ENCODE assay signal across 9 cellular contexts in the genomic region with DNA sequence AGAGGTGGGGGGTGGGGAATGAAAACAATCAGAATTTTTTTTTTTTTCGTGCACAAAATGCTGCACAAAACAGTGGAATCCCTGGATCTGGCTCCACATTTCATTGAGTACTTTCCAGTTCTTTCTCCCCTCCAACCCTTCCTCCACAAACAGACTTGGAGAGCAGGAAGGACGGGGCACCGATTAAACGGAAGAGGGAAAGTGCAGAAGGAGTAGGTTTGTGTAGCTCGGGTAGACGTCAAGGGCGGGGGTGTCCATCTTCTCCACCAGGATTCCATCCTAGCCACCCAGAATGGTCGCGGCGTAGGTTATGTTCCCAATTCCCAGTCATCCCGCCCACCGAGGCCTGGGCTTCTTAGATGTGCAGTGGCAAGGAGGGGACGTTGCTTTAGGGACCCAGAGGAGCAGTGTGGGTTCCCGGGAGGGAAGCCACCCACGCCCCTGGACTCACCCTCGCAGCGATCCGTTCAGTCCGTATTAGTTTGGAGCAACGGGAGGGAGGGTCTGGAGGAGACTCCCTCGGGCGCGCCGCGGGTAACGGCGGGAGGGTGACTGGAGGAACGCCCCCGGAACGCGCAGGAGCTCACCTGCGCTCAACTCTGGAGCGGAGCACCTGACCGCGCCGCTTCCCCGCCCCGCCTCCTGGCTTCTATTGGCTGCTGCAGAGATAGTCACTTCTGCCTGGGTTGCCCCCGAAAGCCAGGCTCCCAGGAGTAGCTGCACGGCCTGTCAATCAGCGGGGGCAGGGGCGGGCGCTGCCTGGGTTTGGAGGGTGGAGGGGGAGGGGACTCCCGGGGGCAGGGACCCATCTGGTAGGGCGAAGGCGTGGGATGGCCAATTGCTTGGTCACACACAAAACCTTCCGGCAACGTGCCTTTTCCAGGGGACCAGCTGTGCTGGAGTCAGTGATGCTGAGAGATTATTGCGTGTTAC. TPM values are rescaled to one million over a fixed set of nuclear protein-coding genes. Genes with fewer than 3 reads are reported as not detected.
DNase-seq lines count a peak whose midpoint lies in the region; ATAC-seq and TF ChIP-seq lines count a peak whose summit lies in the region.
"Had no signal": no experiment of that assay in that cellular context is flagged by ENCODE, and none has a peak within 500 bp of the region (broad histone marks: within the 10 kb centered on the region; RNA-seq: fewer than 3 reads in every experiment).

A gene with protein sequence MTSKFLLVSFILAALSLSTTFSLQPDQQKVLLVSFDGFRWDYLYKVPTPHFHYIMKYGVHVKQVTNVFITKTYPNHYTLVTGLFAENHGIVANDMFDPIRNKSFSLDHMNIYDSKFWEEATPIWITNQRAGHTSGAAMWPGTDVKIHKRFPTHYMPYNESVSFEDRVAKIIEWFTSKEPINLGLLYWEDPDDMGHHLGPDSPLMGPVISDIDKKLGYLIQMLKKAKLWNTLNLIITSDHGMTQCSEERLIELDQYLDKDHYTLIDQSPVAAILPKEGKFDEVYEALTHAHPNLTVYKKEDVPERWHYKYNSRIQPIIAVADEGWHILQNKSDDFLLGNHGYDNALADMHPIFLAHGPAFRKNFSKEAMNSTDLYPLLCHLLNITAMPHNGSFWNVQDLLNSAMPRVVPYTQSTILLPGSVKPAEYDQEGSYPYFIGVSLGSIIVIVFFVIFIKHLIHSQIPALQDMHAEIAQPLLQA (minus strand): TSS at position 624 of the 933 bp plus-strand sequence. CDS start 2,718 bp downstream, outside the sequence.

- H3K9me2 ChIP-seq in PC-9 (ENCODE audit: insufficient read depth) = no peaks in the 10 kb centered on the region

- H4K20me1 ChIP-seq in PC-9 (ENCODE audit: insufficient read depth) (no peaks in the 10 kb centered on the region), osteoblast (ENCODE audit: insufficient read depth, low read length) (no peaks in the 10 kb centered on the region)

- ATAC-seq in CD4-positive, CD25-positive, alpha-beta regulatory T cell (ENCODE audit: low read depth in 2 of 2) = peak; percentile 53 to 66
- ATAC-seq in GM19438 (IDR thresholded peaks at IDR 0.05; ENCODE audit: low read depth, unreplicated experiment) (peak; percentile 91), HG03565 (IDR thresholded peaks at IDR 0.05; ENCODE audit: unreplicated experiment) (peak; percentile 79)

- H2AFZ ChIP-seq in PC-9 (peak within 1 kb of the TSS; percentile 93), osteoblast (ENCODE audit: low read length) (peak within 1 kb of the TSS; percentile 82)

- peaks cover 8% of the 10 kb centered on the region for H3K4me1 ChIP-seq in CD4-positive, CD25-positive, alpha-beta regulatory T cell (ENCODE audit: control insufficient read depth, insufficient read depth, low read length, poor library complexity, severe bottlenecking)
- peaks cover 9% of the 10 kb centered on the region for H3K4me1 ChIP-seq in PC-9 (replicated peaks; ENCODE audit: insufficient read depth)
- no peaks in the 10 kb centered on the region for H3K4me1 ChIP-seq in cardiac muscle cell (ENCODE audit: low read depth)
- peaks cover 8% of the 10 kb centered on the region for H3K4me1 ChIP-seq in osteoblast (ENCODE audit: insufficient read depth, low read length)

- peak within 1 kb of the TSS in 3 of 4 donors; percentile 26 to 72 (median 69) for H3K4me3 Mint-ChIP-seq in CD4-positive, CD25-positive, alpha-beta regulatory T cell
- H3K4me3 Mint-ChIP-seq in activated naive CD4-positive, alpha-beta T cell treated with anti-CD3 and anti-CD28 coated beads, Interleukin-2, amount 10 ng/mL, durations not matched to agents 7 days and 5 days = peak within 1 kb of the TSS; percentile 68

- no peak within 1 kb of the TSS for H3K27ac ChIP-seq in CD4-positive, CD25-positive, alpha-beta regulatory T cell (ENCODE audit: insufficient read depth, low read length, poor library complexity, severe bottlenecking)
- H3K27ac ChIP-seq in PC-9 = no peak within 1 kb of the TSS
- H3K27ac ChIP-seq in cardiac muscle cell = no peak within 1 kb of the TSS
- H3K27ac ChIP-seq in osteoblast (ENCODE audit: low read depth, low read length) = no peak within 1 kb of the TSS
- H3K27ac ChIP-seq in temporal lobe (ENCODE audit: low read depth, low read length) = peak within 1 kb of the TSS; percentile 40

- BruUV-seq in PC-9 (replicated peaks; lab: Mats Ljungman, UMichigan) = TSS peak; percentile 75

- 0 out of 2 replicates have a peak, but pooled peaks cover 3% of the 10 kb centered on the region for H3F3A ChIP-seq in PC-9 (ENCODE audit: insufficient read depth, low read depth)

- no peak within 1 kb of the TSS for H3K27ac Mint-ChIP-seq in CD4-positive, CD25-positive, alpha-beta regulatory T cell
- H3K27ac Mint-ChIP-seq in activated naive CD4-positive, alpha-beta T cell treated with anti-CD3 and anti-CD28 coated beads, Interleukin-2, amount 10 ng/mL, durations not matched to agents 7 days and 5 days = no peak within 1 kb of the TSS

- H3K36me3 Mint-ChIP-seq in CD4-positive, CD25-positive, alpha-beta regulatory T cell = no peaks in the 10 kb centered on the region
- H3K36me3 Mint-ChIP-seq in activated naive CD4-positive, alpha-beta T cell treated with anti-CD3 and anti-CD28 coated beads, Interleukin-2, amount 10 ng/mL, durations not matched to agents 7 days and 5 days = no peaks in the 10 kb centered on the region

- no peaks in the 10 kb centered on the region for H3K79me2 ChIP-seq in PC-9 (ENCODE audit: low read depth)
- H3K79me2 ChIP-seq in osteoblast (ENCODE audit: insufficient read depth, low read length) = no peaks in the 10 kb centered on the region

- POLR2A ChIA-PET in PC-9 (lab: Charles Lee; ENCODE audit: unreplicated experiment) = interaction anchor here (1.0 kb wide), 1 partner anchor 41 kb away, joined by 20 read pairs; a partner anchor contains a TSS

- peaks cover 21% of the 10 kb centered on the region for H3K27me3 ChIP-seq in CD4-positive, CD25-positive, alpha-beta regulatory T cell (ENCODE audit: control insufficient read depth, insufficient read depth, low read length)
- H3K27me3 ChIP-seq in PC-9 (ENCODE audit: insufficient read depth, low read depth) (no peaks in the 10 kb centered on the region), cardiac muscle cell (peaks cover 8% of the 10 kb centered on the region), osteoblast (ENCODE audit: insufficient read depth, low read length) (peaks cover 45% of the 10 kb centered on the region)

- H3K9me3 ChIP-seq in CD4-positive, CD25-positive, alpha-beta regulatory T cell (ENCODE audit: control insufficient read depth in 2 of 2, low read length in 2 of 2) = no peaks in the 10 kb centered on the region
- H3K9me3 ChIP-seq in PC-9 (ENCODE audit: insufficient read depth, low read depth) (no peaks in the 10 kb centered on the region), cardiac muscle cell (ENCODE audit: low read depth) (no peaks in the 10 kb centered on the region), osteoblast (ENCODE audit: low read depth, low read length) (no peaks in the 10 kb centered on the region)

- H3K27me3 Mint-ChIP-seq in CD4-positive, CD25-positive, alpha-beta regulatory T cell = peaks cover 44% of the 10 kb centered on the region
- peaks cover 55% of the 10 kb centered on the region for H3K27me3 Mint-ChIP-seq in activated naive CD4-positive, alpha-beta T cell treated with anti-CD3 and anti-CD28 coated beads, Interleukin-2, amount 10 ng/mL, durations not matched to agents 7 days and 5 days

- intact Hi-C loops in PC-9 (cut with micrococcal nuclease; ENCODE audit: unreplicated experiment) = no loop called here

- H3K36me3 ChIP-seq in CD4-positive, CD25-positive, alpha-beta regulatory T cell (ENCODE audit: control insufficient read depth, insufficient read depth, low read length) = no peaks in the 10 kb centered on the region
- H3K36me3 ChIP-seq in PC-9 (ENCODE audit: low read depth) = no peaks in the 10 kb centered on the region
- H3K36me3 ChIP-seq in cardiac muscle cell = no peaks in the 10 kb centered on the region
- H3K36me3 ChIP-seq in osteoblast (ENCODE audit: insufficient read depth, low read length) = no peaks in the 10 kb centered on the region

- TF ChIP-seq CTCF in PC-9 (conservative IDR thresholded peaks at IDR 0.05) (no peak), cardiac muscle cell (IDR thresholded peaks at IDR 0.05; ENCODE audit: low read depth, low read length) (no peak), osteoblast (IDR thresholded peaks at IDR 0.05; ENCODE audit: extremely low read depth, low read depth, low read length) (no peak)

- CTCF ChIA-PET in PC-9 (lab: Charles Lee) = interaction anchor here (0.5 to 0.7 kb wide), 2 partner anchors 399 to 1865 kb away, joined by 3 to 8 read pairs; no protein-coding TSS in a partner anchor
- CTCF ChIA-PET in activated naive CD4-positive, alpha-beta T cell treated with anti-CD3 and anti-CD28 coated beads, Interleukin-2, amount 10 ng/mL, durations not matched to agents 7 days and 5 days (lab: Charles Lee) = no interaction called here

- peak within 1 kb of the TSS; percentile 16 for H3K4me3 ChIP-seq in CD4-positive, CD25-positive, alpha-beta regulatory T cell (ENCODE audit: low read depth, low read length)
- H3K4me3 ChIP-seq in PC-9 (peak within 1 kb of the TSS; percentile 67), cardiac muscle cell (peak within 1 kb of the TSS; percentile 64), osteoblast (ENCODE audit: insufficient read depth, low read length) (peak within 1 kb of the TSS; percentile 69)

- H3K4me1 Mint-ChIP-seq in CD4-positive, CD25-positive, alpha-beta regulatory T cell = peaks cover 5 to 13% (median 8%) of the 10 kb centered on the region in 4 donors
- H3K4me1 Mint-ChIP-seq in activated naive CD4-positive, alpha-beta T cell treated with anti-CD3 and anti-CD28 coated beads, Interleukin-2, amount 10 ng/mL, durations not matched to agents 7 days and 5 days = peaks cover 30% of the 10 kb centered on the region

- H3K4me2 ChIP-seq in PC-9 (peak within 1 kb of the TSS; percentile 83), osteoblast (ENCODE audit: insufficient read depth, low read length) (peak within 1 kb of the TSS; percentile 79)

- H3K9me3 Mint-ChIP-seq in CD4-positive, CD25-positive, alpha-beta regulatory T cell = no peaks in the 10 kb centered on the region
- no peaks in the 10 kb centered on the region for H3K9me3 Mint-ChIP-seq in activated naive CD4-positive, alpha-beta T cell treated with anti-CD3 and anti-CD28 coated beads, Interleukin-2, amount 10 ng/mL, durations not matched to agents 7 days and 5 days

- DNase-seq in CD4-positive, CD25-positive, alpha-beta regulatory T cell = peak; percentile 19 to 31 (median 24)
- DNase-seq in PC-9 = peak; percentile 85 to 94
- peak; percentile 67 for DNase-seq in activated naive CD4-positive, alpha-beta T cell treated with anti-CD3 and anti-CD28 coated beads, Interleukin-2, amount 10 ng/mL, durations not matched to agents 7 days and 5 days
- DNase-seq in cardiac muscle cell (ENCODE audit: low read depth in 1 of 2, low spot score in 1 of 2) = peak; percentile 41 to 93
- DNase-seq in osteoblast (ENCODE audit: insufficient read length, low spot score, missing footprints) = peak; percentile 78

RNA-seq across cellular contexts. Expression of the gene that starts here (rescaled TPM):
- total RNA-seq in CD4-positive, CD25-positive, alpha-beta regulatory T cell = not detected
- polyA plus RNA-seq in CD4-positive, CD25-positive, alpha-beta regulatory T cell = under 1 TPM in 2 of 4 donors, not detected in 2; 0.14 to 0.20 TPM
- 8.0 and 9.1 TPM in 2 replicates for total RNA-seq in PC-9 (2021)
- total RNA-seq in cardiac muscle cell = 2.6 and 3.7 TPM in 2 replicates
- polyA plus RNA-seq in cardiac muscle cell = 5.4 and 7.1 TPM in 2 replicates
- total RNA-seq in osteoblast = 2.5 and 5.3 TPM in 2 replicates
- total RNA-seq in temporal lobe = 4.7 TPM
- total RNA-seq: HT1080 had no signal

Comparison
In these comparisons a context has a peak if more than half of its experiments do, and no peak if none do; other contexts are left out.
1. Peak in DNase-seq, ATAC-seq and H3K4me3 ChIP-seq in CD4-positive, CD25-positive, alpha-beta regulatory T cell; RNA of the gene not detected or under 1 TPM.
2. DNase-seq: peak in every context shown above with its lines; median percentile 90 in PC-9; 78 in osteoblast; 67 in activated naive CD4-positive, alpha-beta T cell treated with anti-CD3 and anti-CD28 coated beads, Interleukin-2, amount 10 ng/mL, durations not matched to agents 7 days and 5 days; 67 in cardiac muscle cell; 24 in CD4-positive, CD25-positive, alpha-beta regulatory T cell.
3. H3K4me3 ChIP-seq: peak in every context shown above with its lines; median percentile 69 in osteoblast; 67 in PC-9; 64 in cardiac muscle cell; 16 in CD4-positive, CD25-positive, alpha-beta regulatory T cell.